ENCODE assay signal across 9 cellular contexts in the genomic region with DNA sequence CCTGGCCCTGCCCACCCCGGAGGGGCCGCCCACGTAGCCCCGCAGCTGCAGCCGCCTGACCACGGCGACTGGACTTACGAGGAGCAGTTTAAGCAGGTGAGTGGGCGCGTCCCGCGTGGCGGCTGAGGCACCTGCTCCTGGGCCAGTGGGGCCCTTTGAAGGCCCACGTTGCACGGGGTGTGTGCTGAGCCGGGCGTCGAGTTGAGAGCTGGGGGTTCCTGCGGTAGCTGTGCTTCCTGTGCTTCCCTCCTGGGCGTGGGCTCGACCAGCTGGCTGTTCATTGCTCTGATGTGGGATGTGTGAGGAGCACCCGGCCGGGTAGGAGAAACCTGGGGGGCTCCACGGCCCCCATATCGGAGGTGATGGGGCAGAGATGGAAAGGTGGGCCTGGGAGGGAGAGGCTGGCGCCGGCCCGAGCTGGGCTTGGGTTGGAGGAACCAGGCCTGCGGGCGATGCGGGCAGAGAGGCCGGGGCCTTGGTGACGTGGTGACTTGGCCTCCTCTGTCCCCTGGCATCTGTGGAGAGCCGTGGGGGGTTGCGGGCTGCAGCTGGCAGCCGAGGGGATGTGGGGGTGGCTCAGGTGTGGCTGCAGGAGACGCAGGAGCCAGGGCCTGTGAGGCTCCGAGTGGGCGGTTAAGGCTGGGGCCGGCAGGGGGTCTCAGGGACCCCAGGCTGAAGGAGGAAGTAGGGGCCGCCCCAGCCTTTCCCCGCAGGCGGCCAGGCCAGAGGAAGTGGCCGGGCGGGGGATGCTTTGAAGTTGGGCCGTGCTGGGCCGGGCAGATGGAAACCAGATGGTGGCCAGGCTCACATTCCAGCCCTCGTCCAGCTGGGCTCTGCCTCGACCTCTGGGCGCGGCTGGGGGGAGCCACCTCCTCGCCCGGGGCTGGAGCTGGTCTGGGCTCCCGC. TPM values are rescaled to one million over a fixed set of nuclear protein-coding genes. Genes with fewer than 3 reads are reported as not detected.
DNase-seq lines count a peak whose midpoint lies in the region; ATAC-seq, FAIRE-seq and TF ChIP-seq lines count a peak whose summit lies in the region.
"Had no signal": no experiment of that assay in that cellular context is flagged by ENCODE, and none has a peak within 500 bp of the region (broad histone marks: within the 10 kb centered on the region; RNA-seq: fewer than 3 reads in every experiment).

No MANE protein-coding gene starts in this region.

- no peaks in the 10 kb centered on the region for H3K27me3 Mint-ChIP-seq in T-helper 2 cell treated with Interferon-gamma antibody and Interleukin-4, amounts not matched to agents 5 μg/mL and 100 μg/mL, for 36 hours (ENCODE audit: low read depth)

- FAIRE-seq in GM12892 (lab: Jason Lieb, UNC) = peak; percentile 60

- H3K27ac Mint-ChIP-seq in T-helper 2 cell treated with Interferon-gamma antibody and Interleukin-4, amounts not matched to agents 5 μg/mL and 100 μg/mL, for 36 hours = no peak overlapping the region

- no peak for TF ChIP-seq POLR2A in GM12892 (IDR thresholded peaks at IDR 0.05; ENCODE audit: low read depth, low read length)

- H3K4me1 Mint-ChIP-seq in T-helper 2 cell treated with Interferon-gamma antibody and Interleukin-4, amounts not matched to agents 5 μg/mL and 100 μg/mL, for 36 hours (ENCODE audit: low read depth) = peaks cover 8% of the 10 kb centered on the region

- H3K9me3 Mint-ChIP-seq in T-helper 2 cell treated with Interferon-gamma antibody and Interleukin-4, amounts not matched to agents 5 μg/mL and 100 μg/mL, for 36 hours = no peaks in the 10 kb centered on the region

- peaks cover 13% of the 10 kb centered on the region for H3K36me3 Mint-ChIP-seq in T-helper 2 cell treated with Interferon-gamma antibody and Interleukin-4, amounts not matched to agents 5 μg/mL and 100 μg/mL, for 36 hours (ENCODE audit: low read depth)

- ATAC-seq in HG03432 (IDR thresholded peaks at IDR 0.05; ENCODE audit: unreplicated experiment) = no peak
- ATAC-seq in HG03378 (IDR thresholded peaks at IDR 0.05; ENCODE audit: unreplicated experiment) = no peak
- no peak for ATAC-seq in HG03095 (IDR thresholded peaks at IDR 0.05; ENCODE audit: unreplicated experiment)
- ATAC-seq: right lobe of liver had no signal

- peak overlapping the region; percentile 71 for H3K4me3 Mint-ChIP-seq in T-helper 2 cell treated with Interferon-gamma antibody and Interleukin-4, amounts not matched to agents 5 μg/mL and 100 μg/mL, for 36 hours

- DNase-seq in GM12892 (ENCODE audit: insufficient read length) (no peak), dermis blood vessel endothelial cell (peak; percentile 66), mucosa of gallbladder (ENCODE audit: low spot score) (peak; percentile 78), NCI-H2107 (lab: John Stamatoyannopoulos, UW) (no peak)
- no peak for DNase-seq in T-helper 2 cell treated with Interferon-gamma antibody and Interleukin-4, amounts not matched to agents 5 μg/mL and 100 μg/mL, for 36 hours (ENCODE audit: low spot score)

RNA-seq across cellular contexts. Expression of a gene that starts 7.1 kb away (rescaled TPM):
- 20.7 TPM for polyA plus RNA-seq in GM12892 (2012; ENCODE audit: missing spikeins)
- total RNA-seq in dermis blood vessel endothelial cell (9.0 and 9.7 TPM in 2 replicates), mucosa of gallbladder (7.0 TPM)

RNA-seq across cellular contexts. Expression of a gene that starts 15.8 kb away (rescaled TPM):
- 0.36 TPM for polyA plus RNA-seq in GM12892 (2012; ENCODE audit: missing spikeins)
- total RNA-seq in dermis blood vessel endothelial cell = not detected in 2 replicates
- 0.17 TPM for total RNA-seq in mucosa of gallbladder

RNA-seq across cellular contexts. Expression of a gene that starts 19.9 kb away (rescaled TPM):
- 25.0 TPM for polyA plus RNA-seq in GM12892 (2012; ENCODE audit: missing spikeins)
- total RNA-seq in dermis blood vessel endothelial cell (36.9 and 47.0 TPM in 2 replicates), mucosa of gallbladder (47.5 TPM)

RNA-seq across cellular contexts. Expression of a gene that starts 39.6 kb away (rescaled TPM):
- polyA plus RNA-seq in GM12892 (2012; ENCODE audit: missing spikeins) = not detected
- total RNA-seq in dermis blood vessel endothelial cell (not detected in 2 replicates), mucosa of gallbladder (not detected)
- total RNA-seq: right lobe of liver had no signal

RNA-seq across cellular contexts. Expression of a gene that starts 39.9 kb away (rescaled TPM):
- 7.4 TPM for polyA plus RNA-seq in GM12892 (2012; ENCODE audit: missing spikeins)
- total RNA-seq in dermis blood vessel endothelial cell = 40.5 and 64.0 TPM in 2 replicates
- total RNA-seq in mucosa of gallbladder = 66.9 TPM

Comparison
In these comparisons a context has a peak if more than half of its experiments do, and no peak if none do; other contexts are left out.
1. DNase-seq: peak in dermis blood vessel endothelial cell (single experiment) and mucosa of gallbladder (single experiment); none in GM12892 (single experiment), T-helper 2 cell treated with Interferon-gamma antibody and Interleukin-4, amounts not matched to agents 5 μg/mL and 100 μg/mL, for 36 hours (single experiment) and NCI-H2107 (single experiment).